1 cellular context compared by ENCODE assay signal in the genomic region with DNA sequence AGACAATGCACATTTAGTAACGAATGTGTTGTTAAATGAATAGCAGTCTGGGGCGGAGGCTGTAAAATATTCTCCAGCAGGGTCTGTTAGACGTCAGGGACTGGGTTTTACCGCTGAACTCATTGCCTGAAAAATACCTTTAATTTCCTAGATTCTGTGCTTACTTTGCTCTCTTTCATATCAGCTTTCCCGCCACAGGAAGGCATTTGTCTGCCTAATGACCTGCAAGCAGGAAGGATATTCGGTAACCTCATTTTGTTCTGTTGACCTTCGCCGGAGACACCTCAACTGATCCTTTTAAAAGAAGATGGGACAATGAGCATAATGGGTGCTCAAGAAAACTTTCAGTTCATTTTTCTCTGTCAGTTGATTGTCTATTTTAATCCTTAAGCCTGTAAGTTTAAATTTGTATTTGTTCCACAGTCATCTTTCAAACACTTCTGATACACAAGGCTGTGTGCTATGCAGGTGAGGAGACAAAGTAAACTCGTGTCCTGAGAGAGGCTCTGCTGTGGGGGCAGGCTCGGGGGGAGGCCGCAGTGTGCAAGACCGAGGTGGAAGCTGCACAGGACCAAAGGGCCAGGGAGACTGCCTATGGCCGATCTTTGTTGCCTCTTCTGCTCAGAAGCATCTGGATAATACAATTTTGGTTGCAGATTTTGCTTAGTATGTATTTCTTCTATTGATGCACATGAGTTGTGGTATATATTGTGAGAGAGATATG.
TF ChIP-seq lines count a peak whose summit lies in the region.

No MANE protein-coding gene starts in this region.

TF ChIP-seq in GM23338, 12 proteins besides CTCF, POLR2A, EP300 and RAD21 (continued from another document):
- TF ChIP-seq, protein P1, sequence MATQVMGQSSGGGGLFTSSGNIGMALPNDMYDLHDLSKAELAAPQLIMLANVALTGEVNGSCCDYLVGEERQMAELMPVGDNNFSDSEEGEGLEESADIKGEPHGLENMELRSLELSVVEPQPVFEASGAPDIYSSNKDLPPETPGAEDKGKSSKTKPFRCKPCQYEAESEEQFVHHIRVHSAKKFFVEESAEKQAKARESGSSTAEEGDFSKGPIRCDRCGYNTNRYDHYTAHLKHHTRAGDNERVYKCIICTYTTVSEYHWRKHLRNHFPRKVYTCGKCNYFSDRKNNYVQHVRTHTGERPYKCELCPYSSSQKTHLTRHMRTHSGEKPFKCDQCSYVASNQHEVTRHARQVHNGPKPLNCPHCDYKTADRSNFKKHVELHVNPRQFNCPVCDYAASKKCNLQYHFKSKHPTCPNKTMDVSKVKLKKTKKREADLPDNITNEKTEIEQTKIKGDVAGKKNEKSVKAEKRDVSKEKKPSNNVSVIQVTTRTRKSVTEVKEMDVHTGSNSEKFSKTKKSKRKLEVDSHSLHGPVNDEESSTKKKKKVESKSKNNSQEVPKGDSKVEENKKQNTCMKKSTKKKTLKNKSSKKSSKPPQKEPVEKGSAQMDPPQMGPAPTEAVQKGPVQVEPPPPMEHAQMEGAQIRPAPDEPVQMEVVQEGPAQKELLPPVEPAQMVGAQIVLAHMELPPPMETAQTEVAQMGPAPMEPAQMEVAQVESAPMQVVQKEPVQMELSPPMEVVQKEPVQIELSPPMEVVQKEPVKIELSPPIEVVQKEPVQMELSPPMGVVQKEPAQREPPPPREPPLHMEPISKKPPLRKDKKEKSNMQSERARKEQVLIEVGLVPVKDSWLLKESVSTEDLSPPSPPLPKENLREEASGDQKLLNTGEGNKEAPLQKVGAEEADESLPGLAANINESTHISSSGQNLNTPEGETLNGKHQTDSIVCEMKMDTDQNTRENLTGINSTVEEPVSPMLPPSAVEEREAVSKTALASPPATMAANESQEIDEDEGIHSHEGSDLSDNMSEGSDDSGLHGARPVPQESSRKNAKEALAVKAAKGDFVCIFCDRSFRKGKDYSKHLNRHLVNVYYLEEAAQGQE (IDR thresholded peaks at IDR 0.05; ENCODE audit: unreplicated experiment): no peak
- TF ChIP-seq, protein P2, sequence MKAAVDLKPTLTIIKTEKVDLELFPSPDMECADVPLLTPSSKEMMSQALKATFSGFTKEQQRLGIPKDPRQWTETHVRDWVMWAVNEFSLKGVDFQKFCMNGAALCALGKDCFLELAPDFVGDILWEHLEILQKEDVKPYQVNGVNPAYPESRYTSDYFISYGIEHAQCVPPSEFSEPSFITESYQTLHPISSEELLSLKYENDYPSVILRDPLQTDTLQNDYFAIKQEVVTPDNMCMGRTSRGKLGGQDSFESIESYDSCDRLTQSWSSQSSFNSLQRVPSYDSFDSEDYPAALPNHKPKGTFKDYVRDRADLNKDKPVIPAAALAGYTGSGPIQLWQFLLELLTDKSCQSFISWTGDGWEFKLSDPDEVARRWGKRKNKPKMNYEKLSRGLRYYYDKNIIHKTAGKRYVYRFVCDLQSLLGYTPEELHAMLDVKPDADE (IDR thresholded peaks at IDR 0.05): no peak
- TF ChIP-seq EZH2 (IDR thresholded peaks at IDR 0.05; ENCODE audit: low read depth, unreplicated experiment) (no peak), POLR2AphosphoS5 (IDR thresholded peaks at IDR 0.05; ENCODE audit: low read depth) (no peak)
